In genomic region chr3:4533489-4534443, GRCh38 we compare ENCODE assay signal across 1 cellular context.
TF ChIP-seq lines count a peak whose summit lies in the region.

No MANE protein-coding gene starts in this region.

TF ChIP-seq in HEK293, 187 proteins besides CTCF, POLR2A, EP300 and RAD21 (continued from another document and continues in another):
- TF ChIP-seq, protein P1, sequence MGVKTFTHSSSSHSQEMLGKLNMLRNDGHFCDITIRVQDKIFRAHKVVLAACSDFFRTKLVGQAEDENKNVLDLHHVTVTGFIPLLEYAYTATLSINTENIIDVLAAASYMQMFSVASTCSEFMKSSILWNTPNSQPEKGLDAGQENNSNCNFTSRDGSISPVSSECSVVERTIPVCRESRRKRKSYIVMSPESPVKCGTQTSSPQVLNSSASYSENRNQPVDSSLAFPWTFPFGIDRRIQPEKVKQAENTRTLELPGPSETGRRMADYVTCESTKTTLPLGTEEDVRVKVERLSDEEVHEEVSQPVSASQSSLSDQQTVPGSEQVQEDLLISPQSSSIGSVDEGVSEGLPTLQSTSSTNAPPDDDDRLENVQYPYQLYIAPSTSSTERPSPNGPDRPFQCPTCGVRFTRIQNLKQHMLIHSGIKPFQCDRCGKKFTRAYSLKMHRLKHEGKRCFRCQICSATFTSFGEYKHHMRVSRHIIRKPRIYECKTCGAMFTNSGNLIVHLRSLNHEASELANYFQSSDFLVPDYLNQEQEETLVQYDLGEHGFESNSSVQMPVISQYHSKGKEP (tag by site-specific recombination; IDR thresholded peaks at IDR 0.05), result peak; percentile 5; the same call in 1 of the 2 replicates
- no peak for TF ChIP-seq ZNF174 (tag by site-specific recombination; IDR thresholded peaks at IDR 0.05)
- TF ChIP-seq ZNF701 (tag by site-specific recombination; IDR thresholded peaks at IDR 0.05), result no peak
- no peak for TF ChIP-seq BCL11B (tag by site-specific recombination; IDR thresholded peaks at IDR 0.05; ENCODE audit: low read depth)
- TF ChIP-seq ZNF530 (tag by site-specific recombination; IDR thresholded peaks at IDR 0.05; ENCODE audit: low read depth), result no peak
- TF ChIP-seq ZNF157 (tag by site-specific recombination; IDR thresholded peaks at IDR 0.05), result no peak
- TF ChIP-seq, protein P2, sequence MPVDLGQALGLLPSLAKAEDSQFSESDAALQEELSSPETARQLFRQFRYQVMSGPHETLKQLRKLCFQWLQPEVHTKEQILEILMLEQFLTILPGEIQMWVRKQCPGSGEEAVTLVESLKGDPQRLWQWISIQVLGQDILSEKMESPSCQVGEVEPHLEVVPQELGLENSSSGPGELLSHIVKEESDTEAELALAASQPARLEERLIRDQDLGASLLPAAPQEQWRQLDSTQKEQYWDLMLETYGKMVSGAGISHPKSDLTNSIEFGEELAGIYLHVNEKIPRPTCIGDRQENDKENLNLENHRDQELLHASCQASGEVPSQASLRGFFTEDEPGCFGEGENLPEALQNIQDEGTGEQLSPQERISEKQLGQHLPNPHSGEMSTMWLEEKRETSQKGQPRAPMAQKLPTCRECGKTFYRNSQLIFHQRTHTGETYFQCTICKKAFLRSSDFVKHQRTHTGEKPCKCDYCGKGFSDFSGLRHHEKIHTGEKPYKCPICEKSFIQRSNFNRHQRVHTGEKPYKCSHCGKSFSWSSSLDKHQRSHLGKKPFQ (tag by site-specific recombination; IDR thresholded peaks at IDR 0.05), result no peak
- no peak for TF ChIP-seq BCL6B (tag by site-specific recombination; IDR thresholded peaks at IDR 0.05)
- no peak for TF ChIP-seq ZNF37A (tag by site-specific recombination; IDR thresholded peaks at IDR 0.05)
- no peak for TF ChIP-seq ZBTB8A (tag by site-specific recombination; IDR thresholded peaks at IDR 0.05)
- no peak for TF ChIP-seq ZNF221 (tag by site-specific recombination; IDR thresholded peaks at IDR 0.05; ENCODE audit: borderline replicate concordance)
- peak; percentile 96 for TF ChIP-seq GLIS1 (tag by site-specific recombination; IDR thresholded peaks at IDR 0.05)
- no peak for TF ChIP-seq ZNF501 (tag by site-specific recombination; IDR thresholded peaks at IDR 0.05)
- no peak for TF ChIP-seq TCF7L2 (IDR thresholded peaks at IDR 0.05; ENCODE audit: borderline replicate concordance, low read depth, low read length)
- TF ChIP-seq ZNF76 (tag by site-specific recombination; IDR thresholded peaks at IDR 0.05; ENCODE audit: borderline replicate concordance, low read depth), result no peak
- no peak for TF ChIP-seq ZNF776 (tag by site-specific recombination; IDR thresholded peaks at IDR 0.05; ENCODE audit: borderline replicate concordance)
- TF ChIP-seq ZNF175 (tag by site-specific recombination; IDR thresholded peaks at IDR 0.05), result no peak
- TF ChIP-seq, protein P3, sequence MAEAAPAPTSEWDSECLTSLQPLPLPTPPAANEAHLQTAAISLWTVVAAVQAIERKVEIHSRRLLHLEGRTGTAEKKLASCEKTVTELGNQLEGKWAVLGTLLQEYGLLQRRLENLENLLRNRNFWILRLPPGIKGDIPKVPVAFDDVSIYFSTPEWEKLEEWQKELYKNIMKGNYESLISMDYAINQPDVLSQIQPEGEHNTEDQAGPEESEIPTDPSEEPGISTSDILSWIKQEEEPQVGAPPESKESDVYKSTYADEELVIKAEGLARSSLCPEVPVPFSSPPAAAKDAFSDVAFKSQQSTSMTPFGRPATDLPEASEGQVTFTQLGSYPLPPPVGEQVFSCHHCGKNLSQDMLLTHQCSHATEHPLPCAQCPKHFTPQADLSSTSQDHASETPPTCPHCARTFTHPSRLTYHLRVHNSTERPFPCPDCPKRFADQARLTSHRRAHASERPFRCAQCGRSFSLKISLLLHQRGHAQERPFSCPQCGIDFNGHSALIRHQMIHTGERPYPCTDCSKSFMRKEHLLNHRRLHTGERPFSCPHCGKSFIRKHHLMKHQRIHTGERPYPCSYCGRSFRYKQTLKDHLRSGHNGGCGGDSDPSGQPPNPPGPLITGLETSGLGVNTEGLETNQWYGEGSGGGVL (tag by site-specific recombination; IDR thresholded peaks at IDR 0.05), result no peak
- no peak for TF ChIP-seq ZNF223 (tag by site-specific recombination; IDR thresholded peaks at IDR 0.05)
- TF ChIP-seq, protein P4, sequence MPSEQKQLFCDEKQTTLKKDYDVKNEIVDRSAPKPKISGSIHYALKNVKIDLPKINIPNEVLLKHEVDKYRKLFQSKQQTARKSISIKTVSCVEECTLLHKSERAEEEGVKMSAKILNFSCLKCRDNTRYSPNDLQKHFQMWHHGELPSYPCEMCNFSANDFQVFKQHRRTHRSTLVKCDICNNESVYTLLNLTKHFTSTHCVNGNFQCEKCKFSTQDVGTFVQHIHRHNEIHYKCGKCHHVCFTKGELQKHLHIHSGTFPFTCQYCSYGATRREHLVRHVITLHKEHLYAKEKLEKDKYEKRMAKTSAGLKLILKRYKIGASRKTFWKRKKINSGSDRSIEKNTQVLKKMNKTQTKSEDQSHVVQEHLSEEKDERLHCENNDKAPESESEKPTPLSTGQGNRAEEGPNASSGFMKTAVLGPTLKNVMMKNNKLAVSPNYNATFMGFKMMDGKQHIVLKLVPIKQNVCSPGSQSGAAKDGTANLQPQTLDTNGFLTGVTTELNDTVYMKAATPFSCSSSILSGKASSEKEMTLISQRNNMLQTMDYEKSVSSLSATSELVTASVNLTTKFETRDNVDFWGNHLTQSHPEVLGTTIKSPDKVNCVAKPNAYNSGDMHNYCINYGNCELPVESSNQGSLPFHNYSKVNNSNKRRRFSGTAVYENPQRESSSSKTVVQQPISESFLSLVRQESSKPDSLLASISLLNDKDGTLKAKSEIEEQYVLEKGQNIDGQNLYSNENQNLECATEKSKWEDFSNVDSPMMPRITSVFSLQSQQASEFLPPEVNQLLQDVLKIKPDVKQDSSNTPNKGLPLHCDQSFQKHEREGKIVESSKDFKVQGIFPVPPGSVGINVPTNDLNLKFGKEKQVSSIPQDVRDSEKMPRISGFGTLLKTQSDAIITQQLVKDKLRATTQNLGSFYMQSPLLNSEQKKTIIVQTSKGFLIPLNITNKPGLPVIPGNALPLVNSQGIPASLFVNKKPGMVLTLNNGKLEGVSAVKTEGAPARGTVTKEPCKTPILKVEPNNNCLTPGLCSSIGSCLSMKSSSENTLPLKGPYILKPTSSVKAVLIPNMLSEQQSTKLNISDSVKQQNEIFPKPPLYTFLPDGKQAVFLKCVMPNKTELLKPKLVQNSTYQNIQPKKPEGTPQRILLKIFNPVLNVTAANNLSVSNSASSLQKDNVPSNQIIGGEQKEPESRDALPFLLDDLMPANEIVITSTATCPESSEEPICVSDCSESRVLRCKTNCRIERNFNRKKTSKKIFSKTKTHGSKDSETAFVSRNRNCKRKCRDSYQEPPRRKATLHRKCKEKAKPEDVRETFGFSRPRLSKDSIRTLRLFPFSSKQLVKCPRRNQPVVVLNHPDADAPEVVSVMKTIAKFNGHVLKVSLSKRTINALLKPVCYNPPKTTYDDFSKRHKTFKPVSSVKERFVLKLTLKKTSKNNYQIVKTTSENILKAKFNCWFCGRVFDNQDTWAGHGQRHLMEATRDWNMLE (tag by site-specific recombination; conservative IDR thresholded peaks at IDR 0.05; ENCODE audit: low read depth), result no peak
- TF ChIP-seq ZBTB1 (tag by site-specific recombination; IDR thresholded peaks at IDR 0.05), result no peak
- no peak for TF ChIP-seq ZNF19 (tag by site-specific recombination; IDR thresholded peaks at IDR 0.05; ENCODE audit: low read depth)
- no peak for TF ChIP-seq ZNF837 (tag by site-specific recombination; IDR thresholded peaks at IDR 0.05)
- peak; percentile 53 for TF ChIP-seq ZNF335 (tag by site-specific recombination; conservative IDR thresholded peaks at IDR 0.05)
- peak; percentile 90 for TF ChIP-seq FEZF1 (tag by site-specific recombination; IDR thresholded peaks at IDR 0.05)
- TF ChIP-seq KLF7 (tag by site-specific recombination; IDR thresholded peaks at IDR 0.05; ENCODE audit: borderline replicate concordance), result no peak
- TF ChIP-seq SP7 (tag by site-specific recombination; IDR thresholded peaks at IDR 0.05), result peak; percentile 59
- TF ChIP-seq, protein P5, sequence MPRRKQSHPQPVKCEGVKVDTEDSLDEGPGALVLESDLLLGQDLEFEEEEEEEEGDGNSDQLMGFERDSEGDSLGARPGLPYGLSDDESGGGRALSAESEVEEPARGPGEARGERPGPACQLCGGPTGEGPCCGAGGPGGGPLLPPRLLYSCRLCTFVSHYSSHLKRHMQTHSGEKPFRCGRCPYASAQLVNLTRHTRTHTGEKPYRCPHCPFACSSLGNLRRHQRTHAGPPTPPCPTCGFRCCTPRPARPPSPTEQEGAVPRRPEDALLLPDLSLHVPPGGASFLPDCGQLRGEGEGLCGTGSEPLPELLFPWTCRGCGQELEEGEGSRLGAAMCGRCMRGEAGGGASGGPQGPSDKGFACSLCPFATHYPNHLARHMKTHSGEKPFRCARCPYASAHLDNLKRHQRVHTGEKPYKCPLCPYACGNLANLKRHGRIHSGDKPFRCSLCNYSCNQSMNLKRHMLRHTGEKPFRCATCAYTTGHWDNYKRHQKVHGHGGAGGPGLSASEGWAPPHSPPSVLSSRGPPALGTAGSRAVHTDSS (tag by site-specific recombination; IDR thresholded peaks at IDR 0.05), result no peak
- no peak for TF ChIP-seq SCRT1 (tag by site-specific recombination; IDR thresholded peaks at IDR 0.05; ENCODE audit: borderline replicate concordance)
- peak; percentile 82 for TF ChIP-seq ZNF843 (tag by site-specific recombination; IDR thresholded peaks at IDR 0.05)
- TF ChIP-seq ZNF274 (IDR thresholded peaks at IDR 0.05; ENCODE audit: low read length), result no peak
- TF ChIP-seq ZNF274 (tag by site-specific recombination; IDR thresholded peaks at IDR 0.05; ENCODE audit: borderline replicate concordance), result no peak
- TF ChIP-seq BCL11A (tag by site-specific recombination; IDR thresholded peaks at IDR 0.05; ENCODE audit: low read depth), result no peak
- TF ChIP-seq ZNF596 (tag by site-specific recombination; IDR thresholded peaks at IDR 0.05), result no peak
- TF ChIP-seq, protein P6, sequence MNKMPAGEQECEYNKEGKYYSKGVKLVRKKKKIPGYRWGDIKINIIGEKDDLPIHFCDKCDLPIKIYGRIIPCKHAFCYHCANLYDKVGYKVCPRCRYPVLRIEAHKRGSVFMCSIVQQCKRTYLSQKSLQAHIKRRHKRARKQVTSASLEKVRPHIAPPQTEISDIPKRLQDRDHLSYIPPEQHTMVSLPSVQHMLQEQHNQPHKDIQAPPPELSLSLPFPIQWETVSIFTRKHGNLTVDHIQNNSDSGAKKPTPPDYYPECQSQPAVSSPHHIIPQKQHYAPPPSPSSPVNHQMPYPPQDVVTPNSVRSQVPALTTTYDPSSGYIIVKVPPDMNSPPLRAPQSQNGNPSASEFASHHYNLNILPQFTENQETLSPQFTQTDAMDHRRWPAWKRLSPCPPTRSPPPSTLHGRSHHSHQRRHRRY (tag by site-specific recombination; IDR thresholded peaks at IDR 0.05), result no peak
- TF ChIP-seq ZNF280C (tag by site-specific recombination; IDR thresholded peaks at IDR 0.05), result no peak
- TF ChIP-seq ZNF184 (tag by site-specific recombination; IDR thresholded peaks at IDR 0.05), result no peak
- TF ChIP-seq ZNF311 (tag by site-specific recombination; IDR thresholded peaks at IDR 0.05; ENCODE audit: borderline replicate concordance), result no peak
- no peak for TF ChIP-seq INSM2 (tag by site-specific recombination; IDR thresholded peaks at IDR 0.05)
- peak; percentile 45 for TF ChIP-seq ZEB2 (tag by site-specific recombination; IDR thresholded peaks at IDR 0.05)
